In genomic region chr19:33293255-33294057, GRCh38 we compare ENCODE assay signal across 8 cellular contexts. TPM values are rescaled to one million over a fixed set of nuclear protein-coding genes. Genes with fewer than 3 reads are reported as not detected.
DNase-seq lines count a peak whose midpoint lies in the region; ATAC-seq and TF ChIP-seq lines count a peak whose summit lies in the region.

No MANE protein-coding gene starts in this region.

- peaks cover 39% of the 10 kb centered on the region for H3K4me1 ChIP-seq in upper lobe of right lung

- no peak overlapping the region for H3K4me3 Mint-ChIP-seq in activated T-helper 17 cell treated with anti-CD3 and anti-CD28 coated beads, Interleukin-2, amount 50 U/mL, for 72 hours

- no peaks in the 10 kb centered on the region for H3K36me3 ChIP-seq in upper lobe of right lung

- no peaks in the 10 kb centered on the region for H3K27me3 ChIP-seq in upper lobe of right lung

- DNase-seq in NCI-H2107 treated with DMSO at 0.1 percent for 48 hours (lab: John Stamatoyannopoulos, UW; ENCODE audit: unreplicated experiment): peak; percentile 22
- DNase-seq in NCI-H2107 (lab: John Stamatoyannopoulos, UW): no peak
- DNase-seq in SHP77 treated with DMSO at 0.1 percent for 48 hours (lab: John Stamatoyannopoulos, UW): peak; percentile 32
- peak; percentile 82 for DNase-seq in iris pigment epithelial cell (ENCODE audit: low read depth)
- DNase-seq in upper lobe of right lung: peak; percentile 82

- ATAC-seq in upper lobe of right lung (peak; percentile 56), GM21619 (IDR thresholded peaks at IDR 0.05; ENCODE audit: unreplicated experiment) (no peak), GM19035 (IDR thresholded peaks at IDR 0.05; ENCODE audit: unreplicated experiment) (no peak)
- ATAC-seq in activated T-helper 17 cell treated with anti-CD3 and anti-CD28 coated beads, Interleukin-2, amount 50 U/mL, for 72 hours (replicated peaks): no peak

- no peaks in the 10 kb centered on the region for H3K9me3 ChIP-seq in upper lobe of right lung

- no peak for TF ChIP-seq CTCF in upper lobe of right lung (IDR thresholded peaks at IDR 0.05)

- H3K27ac ChIP-seq in upper lobe of right lung: peak overlapping the region; percentile 88

- intact Hi-C loops in upper lobe of right lung (cut with DNase I): no loop called here

- no peaks in the 10 kb centered on the region for H3K4me1 Mint-ChIP-seq in activated T-helper 17 cell treated with anti-CD3 and anti-CD28 coated beads, Interleukin-2, amount 50 U/mL, for 72 hours

- H3K27me3 Mint-ChIP-seq in activated T-helper 17 cell treated with anti-CD3 and anti-CD28 coated beads, Interleukin-2, amount 50 U/mL, for 72 hours: peaks cover 6% of the 10 kb centered on the region

- H3K9me3 Mint-ChIP-seq in activated T-helper 17 cell treated with anti-CD3 and anti-CD28 coated beads, Interleukin-2, amount 50 U/mL, for 72 hours: peaks cover 6% of the 10 kb centered on the region

- H3K4me3 ChIP-seq in upper lobe of right lung: no peak overlapping the region

- H3K27ac Mint-ChIP-seq in activated T-helper 17 cell treated with anti-CD3 and anti-CD28 coated beads, Interleukin-2, amount 50 U/mL, for 72 hours: no peak overlapping the region

- no peaks in the 10 kb centered on the region for H3K36me3 Mint-ChIP-seq in activated T-helper 17 cell treated with anti-CD3 and anti-CD28 coated beads, Interleukin-2, amount 50 U/mL, for 72 hours (ENCODE audit: low read depth)

RNA-seq across cellular contexts. Expression of gene CEBPA, which starts 8.9 kb away (rescaled TPM):
- total RNA-seq in upper lobe of right lung: 59.1 TPM
- under 1 TPM; 0.21 to 0.26 TPM for total RNA-seq in activated T-helper 17 cell treated with anti-CD3 and anti-CD28 coated beads, Interleukin-2, amount 50 U/mL, for 72 hours

Comparison
In these comparisons a context has a peak if more than half of its experiments do, and no peak if none do; other contexts are left out.
1. RNA of gene CEBPA, which starts 8.9 kb away (total RNA-seq): 59.1 TPM in upper lobe of right lung (single experiment); 0.21 to 0.26 TPM in activated T-helper 17 cell treated with anti-CD3 and anti-CD28 coated beads, Interleukin-2, amount 50 U/mL, for 72 hours; every median in the first group is over 10 times any median in the second.